24 cellular contexts compared by ENCODE assay signal in genomic region chrX:153992180-153992579, GRCh38.
"Had no signal": no experiment of that assay in that cellular context is flagged by ENCODE, and none has a peak within 500 bp of the region (broad histone marks: within the 10 kb centered on the region; RNA-seq: fewer than 3 reads in every experiment).

No MANE protein-coding gene starts in this region.

- H3K27me3 Mint-ChIP-seq: activated CD4-positive, alpha-beta memory T cell treated with anti-CD3 and anti-CD28 coated beads for 36 hours; activated CD4-positive, alpha-beta T cell treated with anti-CD3 and anti-CD28 coated beads, Interleukin-2, amount 10 ng/mL, durations not matched to agents 24 days and 14 days; activated naive CD4-positive, alpha-beta T cell treated with anti-CD3 and anti-CD28 coated beads, Interleukin-2, amount 10 ng/mL, durations not matched to agents 7 days and 5 days; activated naive CD8-positive, alpha-beta T cell treated with anti-CD3 and anti-CD28 coated beads, Interleukin-2, amount 10 ng/mL, durations not matched to agents 7 days and 5 days; naive thymus-derived CD4-positive, alpha-beta T cell had no signal

- H3K36me3 Mint-ChIP-seq: activated CD4-positive, alpha-beta memory T cell treated with anti-CD3 and anti-CD28 coated beads for 36 hours; activated naive CD4-positive, alpha-beta T cell treated with anti-CD3 and anti-CD28 coated beads, Interleukin-2, amount 10 ng/mL, durations not matched to agents 7 days and 5 days; activated naive CD8-positive, alpha-beta T cell treated with anti-CD3 and anti-CD28 coated beads, Interleukin-2, amount 10 ng/mL, durations not matched to agents 7 days and 5 days; brain; naive thymus-derived CD4-positive, alpha-beta T cell had no signal

- DNase-seq: activated CD4-positive, alpha-beta memory T cell treated with anti-CD3 and anti-CD28 coated beads for 36 hours; activated CD4-positive, alpha-beta T cell treated with anti-CD3 and anti-CD28 coated beads, Interleukin-2, amount 10 ng/mL, durations not matched to agents 24 days and 14 days; activated CD8-positive, alpha-beta memory T cell treated with anti-CD3 and anti-CD28 coated beads, Interleukin-2, amount 50 U/mL, for 4 hours; activated gamma-delta T cell; activated naive CD4-positive, alpha-beta T cell treated with anti-CD3 and anti-CD28 coated beads, Interleukin-2, amount 10 ng/mL, durations not matched to agents 7 days and 5 days; activated naive CD8-positive, alpha-beta T cell treated with anti-CD3 and anti-CD28 coated beads, Interleukin-2, amount 10 ng/mL, durations not matched to agents 7 days and 5 days; activated T-cell treated with anti-CD3 and anti-CD28 coated beads, Interleukin-2, amount 50 U/mL, for 1 hour; cerebellar nuclear complex; colonic mucosa; effector CD8-positive, alpha-beta T cell; esophagus squamous epithelium; foreskin melanocyte; heart right ventricle; midbrain; naive thymus-derived CD4-positive, alpha-beta T cell; psoas muscle; sigmoid colon; small intestine; stimulated activated CD4-positive, alpha-beta T cell treated with anti-CD3 and anti-CD28 coated beads, Interleukin-1b, Interleukin-23, amount 100 ng/mL, for 48 hours; stimulated activated naive CD4-positive, alpha-beta T cell treated with Interleukin-2 at 50 U/mL for 16 hours; WERI-Rb-1 had no signal

- H3K4me1 Mint-ChIP-seq: brain had no signal

- ATAC-seq: activated CD4-positive, CD25-positive, alpha-beta regulatory T cell treated with anti-CD3 and anti-CD28 coated beads, Interleukin-2, amount 50 U/mL, for 24 hours; heart right ventricle; naive thymus-derived CD4-positive, alpha-beta T cell; psoas muscle had no signal

- H3K4me3 Mint-ChIP-seq: activated CD4-positive, alpha-beta memory T cell treated with anti-CD3 and anti-CD28 coated beads for 36 hours; activated CD4-positive, alpha-beta T cell treated with anti-CD3 and anti-CD28 coated beads, Interleukin-2, amount 10 ng/mL, durations not matched to agents 24 days and 14 days; activated naive CD4-positive, alpha-beta T cell treated with anti-CD3 and anti-CD28 coated beads, Interleukin-2, amount 10 ng/mL, durations not matched to agents 7 days and 5 days; activated naive CD8-positive, alpha-beta T cell treated with anti-CD3 and anti-CD28 coated beads, Interleukin-2, amount 10 ng/mL, durations not matched to agents 7 days and 5 days; activated T-helper 1 cell treated with anti-CD3 and anti-CD28 coated beads, Interleukin-12 subunit alpha, Interleukin-12 subunit beta, Interleukin-2, Interleukin-4 antibody, amounts not matched to agents 30 ng/mL and 10 ng/mL and 1 ng/mL, durations not matched to agents 14 hours and 24 hours and 36 hours; brain; naive thymus-derived CD4-positive, alpha-beta T cell had no signal

- H3K9me3 Mint-ChIP-seq: activated CD4-positive, alpha-beta memory T cell treated with anti-CD3 and anti-CD28 coated beads for 36 hours; activated CD4-positive, alpha-beta T cell treated with anti-CD3 and anti-CD28 coated beads, Interleukin-2, amount 10 ng/mL, durations not matched to agents 24 days and 14 days; activated naive CD4-positive, alpha-beta T cell treated with anti-CD3 and anti-CD28 coated beads, Interleukin-2, amount 10 ng/mL, durations not matched to agents 7 days and 5 days; activated naive CD8-positive, alpha-beta T cell treated with anti-CD3 and anti-CD28 coated beads, Interleukin-2, amount 10 ng/mL, durations not matched to agents 7 days and 5 days; activated T-helper 1 cell treated with anti-CD3 and anti-CD28 coated beads, Interleukin-12 subunit alpha, Interleukin-12 subunit beta, Interleukin-2, Interleukin-4 antibody, amounts not matched to agents 30 ng/mL and 10 ng/mL and 1 ng/mL, durations not matched to agents 14 hours and 24 hours and 36 hours had no signal

- H3K27ac Mint-ChIP-seq: activated CD4-positive, alpha-beta memory T cell treated with anti-CD3 and anti-CD28 coated beads for 36 hours; activated CD4-positive, alpha-beta T cell treated with anti-CD3 and anti-CD28 coated beads, Interleukin-2, amount 10 ng/mL, durations not matched to agents 24 days and 14 days; activated naive CD4-positive, alpha-beta T cell treated with anti-CD3 and anti-CD28 coated beads, Interleukin-2, amount 10 ng/mL, durations not matched to agents 7 days and 5 days; activated naive CD8-positive, alpha-beta T cell treated with anti-CD3 and anti-CD28 coated beads, Interleukin-2, amount 10 ng/mL, durations not matched to agents 7 days and 5 days; activated T-helper 1 cell treated with anti-CD3 and anti-CD28 coated beads, Interleukin-12 subunit alpha, Interleukin-12 subunit beta, Interleukin-2, Interleukin-4 antibody, amounts not matched to agents 30 ng/mL and 10 ng/mL and 1 ng/mL, durations not matched to agents 14 hours and 24 hours and 36 hours; brain had no signal
